ENCODE assay signal across 8 cellular contexts in the genomic region with DNA sequence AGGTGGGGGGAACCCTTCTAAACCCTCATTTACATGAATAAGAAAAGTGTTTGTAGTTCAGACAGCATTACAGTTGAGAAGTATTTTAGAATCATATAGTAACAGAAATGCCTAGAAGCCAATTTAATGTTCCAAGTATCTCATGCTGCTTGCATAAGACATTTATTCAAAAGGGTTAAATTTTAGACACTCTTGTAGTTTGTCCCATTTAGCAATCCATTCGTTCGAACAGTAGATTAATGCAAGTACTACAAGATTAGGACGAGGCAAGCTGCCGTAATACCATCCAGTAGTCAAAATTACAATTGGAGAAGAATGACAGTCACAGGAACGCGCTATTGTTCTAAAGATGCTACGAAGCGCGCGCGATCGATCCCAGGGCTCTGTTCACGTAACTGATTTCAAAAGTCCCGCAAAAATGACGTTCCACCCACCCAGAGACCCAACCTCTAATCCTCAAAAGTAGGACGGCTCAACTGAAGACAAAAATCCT. TPM values are rescaled to one million over a fixed set of nuclear protein-coding genes. Genes with fewer than 3 reads are reported as not detected.
DNase-seq lines count a peak whose midpoint lies in the region; ATAC-seq and TF ChIP-seq lines count a peak whose summit lies in the region.

No MANE protein-coding gene starts in this region.

- no peaks in the 10 kb centered on the region for H4K20me1 ChIP-seq in HCT116 (ENCODE audit: insufficient read depth)

- intact Hi-C loops in HCT116 (cut with micrococcal nuclease), result loop anchor here (5.0 to 10.0 kb wide), 2 partner anchors 187 to 410 kb away; a partner anchor contains a TSS

- CTCF ChIA-PET in HCT116 (lab: Charles Lee), result no interaction called here

- ATAC-seq in GM18519 (IDR thresholded peaks at IDR 0.05; ENCODE audit: low FRiP score, unreplicated experiment) (peak; percentile 24), HCT116 (peak; percentile 57)
- ATAC-seq in activated naive CD8-positive, alpha-beta T cell treated with anti-CD3 and anti-CD28 coated beads, Interleukin-2, amount 50 U/mL, for 24 hours, result peak; percentile 47

- no peaks in the 10 kb centered on the region for H3K27me3 Mint-ChIP-seq in activated naive CD8-positive, alpha-beta T cell treated with anti-CD3 and anti-CD28 coated beads, Interleukin-2, amount 50 U/mL, for 24 hours
- H3K27me3 Mint-ChIP-seq in stimulated activated naive CD8-positive, alpha-beta T cell treated with anti-CD3 and anti-CD28 coated beads, Interleukin-15, Interleukin-2, amounts not matched to agents 100 ng/mL and 50 ng/mL, for 24 hours, result no peaks in the 10 kb centered on the region

- H3K9me3 ChIP-seq in HCT116 (ENCODE audit: control insufficient read depth in 1 of 2, insufficient read depth in 1 of 2, low read depth in 1 of 2, low read length in 2 of 2) (no peaks in the 10 kb centered on the region), iPS-18a (ENCODE audit: control insufficient read depth, low read depth, low read length) (no peaks in the 10 kb centered on the region)

- H3K36me3 ChIP-seq in HCT116 (ENCODE audit: control insufficient read depth in 1 of 2, insufficient read depth in 2 of 2, low read length in 2 of 2), result peaks cover 0 to 4% of the 10 kb centered on the region in 2 experiments; a peak in 1 of 4 replicates
- peaks cover 11% of the 10 kb centered on the region for H3K36me3 ChIP-seq in iPS-18a (ENCODE audit: control insufficient read depth, low read depth, low read length)

- POLR2A ChIA-PET in HCT116 (lab: Charles Lee), result interaction anchor here (0.6 kb wide), 1 partner anchor 729 kb away, joined by 3 read pairs; no protein-coding TSS in a partner anchor

- no peak for TF ChIP-seq POLR2A in HCT116 (IDR thresholded peaks at IDR 0.05; ENCODE audit: borderline replicate concordance, extremely low read depth, insufficient read depth, insufficient read length)

- H3K36me3 Mint-ChIP-seq in activated naive CD8-positive, alpha-beta T cell treated with anti-CD3 and anti-CD28 coated beads, Interleukin-2, amount 50 U/mL, for 24 hours (ENCODE audit: low read depth), result peaks cover 2% of the 10 kb centered on the region
- H3K36me3 Mint-ChIP-seq in stimulated activated naive CD8-positive, alpha-beta T cell treated with anti-CD3 and anti-CD28 coated beads, Interleukin-15, Interleukin-2, amounts not matched to agents 100 ng/mL and 50 ng/mL, for 24 hours (ENCODE audit: low read depth), result peaks cover 12% of the 10 kb centered on the region

- peaks cover 5% of the 10 kb centered on the region; the same call in 1 of the 2 replicates for H3K79me2 ChIP-seq in HCT116 (ENCODE audit: insufficient read depth, low read length)

- H3K27me3 ChIP-seq in HCT116 (ENCODE audit: insufficient read depth, low read length) (no peaks in the 10 kb centered on the region), iPS-18a (ENCODE audit: control insufficient read depth, insufficient read depth, low read length) (no peaks in the 10 kb centered on the region)

- RAD21 ChIA-PET in HCT116 (lab: Charles Lee; ENCODE audit: low non-redundant PET in 1 of 2, low total read pairs in 2 of 2, uncharacterized antibody in 2 of 2, unreplicated experiment in 2 of 2), result no interaction called here

- peaks cover 17% of the 10 kb centered on the region for H3K4me1 Mint-ChIP-seq in activated naive CD8-positive, alpha-beta T cell treated with anti-CD3 and anti-CD28 coated beads, Interleukin-2, amount 50 U/mL, for 24 hours
- H3K4me1 Mint-ChIP-seq in stimulated activated naive CD8-positive, alpha-beta T cell treated with anti-CD3 and anti-CD28 coated beads, Interleukin-15, Interleukin-2, amounts not matched to agents 100 ng/mL and 50 ng/mL, for 24 hours (ENCODE audit: low read depth), result peaks cover 13% of the 10 kb centered on the region

- H3K9ac ChIP-seq in HCT116 (ENCODE audit: low read length), result peak overlapping the region; percentile 84
- H3K9ac ChIP-seq in iPS-18a (ENCODE audit: low read length), result peak overlapping the region; percentile 95

- DNase-seq in HCT116 (ENCODE audit: low read depth, low spot score), result no peak
- DNase-seq in NCI-H1417 treated with DMSO at 0.1 percent for 48 hours (lab: John Stamatoyannopoulos, UW), result peak; percentile 43
- DNase-seq in activated naive CD8-positive, alpha-beta T cell treated with anti-CD3 and anti-CD28 coated beads, Interleukin-2, amount 50 U/mL, for 24 hours, result no peak
- DNase-seq in foreskin melanocyte, result no peak
- DNase-seq in iPS-NIHi7 (ENCODE audit: extremely low spot score), result no peak

- no peak for TF ChIP-seq CTCF in HCT116 (IDR thresholded peaks at IDR 0.05 in 2 of 3, conservative IDR thresholded peaks at IDR 0.05 in 1 of 3; ENCODE audit: borderline replicate concordance in 1 of 3, insufficient read depth in 1 of 3, low read depth in 2 of 3, low read length in 2 of 3)

- H3K4me1 ChIP-seq in HCT116 (ENCODE audit: control insufficient read depth in 1 of 2, insufficient read depth in 2 of 2, low read length in 2 of 2), result peaks cover 4 to 13% of the 10 kb centered on the region in 2 experiments
- no peaks in the 10 kb centered on the region for H3K4me1 ChIP-seq in iPS-18a (ENCODE audit: control insufficient read depth, low read depth, low read length)

- TSS peak; percentile 82 for BruUV-seq in HCT116 (replicated peaks; lab: Mats Ljungman, UMichigan)

- H3K27ac ChIP-seq in HCT116 (ENCODE audit: low read depth, low read length), result peak overlapping the region; percentile 64
- peak overlapping the region; percentile 94 for H3K27ac ChIP-seq in iPS-18a (ENCODE audit: low read length)

- peak overlapping the region; percentile 78 for H3K4me2 ChIP-seq in HCT116 (ENCODE audit: low read length)

- H3K4me3 ChIP-seq in HCT116 (replicated peaks in 1 of 2; ENCODE audit: low read depth in 1 of 2, low read length in 2 of 2), result peak overlapping the region; percentile 71 to 90
- peak overlapping the region; percentile 100 for H3K4me3 ChIP-seq in iPS-18a (ENCODE audit: low read length)

- H3K27ac Mint-ChIP-seq in activated naive CD8-positive, alpha-beta T cell treated with anti-CD3 and anti-CD28 coated beads, Interleukin-2, amount 50 U/mL, for 24 hours, result peak overlapping the region; percentile 93
- peak overlapping the region; percentile 85 for H3K27ac Mint-ChIP-seq in stimulated activated naive CD8-positive, alpha-beta T cell treated with anti-CD3 and anti-CD28 coated beads, Interleukin-15, Interleukin-2, amounts not matched to agents 100 ng/mL and 50 ng/mL, for 24 hours

- peak overlapping the region; percentile 95 for H3K4me3 Mint-ChIP-seq in activated naive CD8-positive, alpha-beta T cell treated with anti-CD3 and anti-CD28 coated beads, Interleukin-2, amount 50 U/mL, for 24 hours
- H3K4me3 Mint-ChIP-seq in stimulated activated naive CD8-positive, alpha-beta T cell treated with anti-CD3 and anti-CD28 coated beads, Interleukin-15, Interleukin-2, amounts not matched to agents 100 ng/mL and 50 ng/mL, for 24 hours, result peak overlapping the region; percentile 86

- no peaks in the 10 kb centered on the region for H3K9me3 Mint-ChIP-seq in activated naive CD8-positive, alpha-beta T cell treated with anti-CD3 and anti-CD28 coated beads, Interleukin-2, amount 50 U/mL, for 24 hours
- H3K9me3 Mint-ChIP-seq in stimulated activated naive CD8-positive, alpha-beta T cell treated with anti-CD3 and anti-CD28 coated beads, Interleukin-15, Interleukin-2, amounts not matched to agents 100 ng/mL and 50 ng/mL, for 24 hours, result no peaks in the 10 kb centered on the region

- no peaks in the 10 kb centered on the region for H3K9me2 ChIP-seq in HCT116 (ENCODE audit: insufficient read depth)

- TF ChIP-seq RAD21 in HCT116 (IDR thresholded peaks at IDR 0.05; ENCODE audit: low read depth), result no peak

- peak overlapping the region; percentile 28 for H2AFZ ChIP-seq in HCT116 (ENCODE audit: low read depth, low read length, poor library complexity, severe bottlenecking)

TF ChIP-seq in HCT116, 20 proteins besides CTCF, POLR2A, EP300 and RAD21 (continues in another document):
- TF ChIP-seq, protein P1, sequence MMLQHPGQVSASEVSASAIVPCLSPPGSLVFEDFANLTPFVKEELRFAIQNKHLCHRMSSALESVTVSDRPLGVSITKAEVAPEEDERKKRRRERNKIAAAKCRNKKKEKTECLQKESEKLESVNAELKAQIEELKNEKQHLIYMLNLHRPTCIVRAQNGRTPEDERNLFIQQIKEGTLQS (IDR thresholded peaks at IDR 0.05), result no peak
- TF ChIP-seq FOSL1 (IDR thresholded peaks at IDR 0.05; ENCODE audit: low read depth) (no peak), ZFX (IDR thresholded peaks at IDR 0.05) (no peak), SIN3A (IDR thresholded peaks at IDR 0.05; ENCODE audit: low read depth) (peak; percentile 61; the same call in 1 of the 2 replicates), JUND (IDR thresholded peaks at IDR 0.05) (no peak), TCF7L2 (IDR thresholded peaks at IDR 0.05; ENCODE audit: borderline replicate concordance, extremely low read depth, insufficient read depth, insufficient read length) (no peak), SRF (IDR thresholded peaks at IDR 0.05; ENCODE audit: low read depth) (no peak)
- TF ChIP-seq, protein P2, sequence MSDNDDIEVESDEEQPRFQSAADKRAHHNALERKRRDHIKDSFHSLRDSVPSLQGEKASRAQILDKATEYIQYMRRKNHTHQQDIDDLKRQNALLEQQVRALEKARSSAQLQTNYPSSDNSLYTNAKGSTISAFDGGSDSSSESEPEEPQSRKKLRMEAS (IDR thresholded peaks at IDR 0.05), result no peak

RNA-seq across cellular contexts. Expression of a gene that starts 1.2 kb away (rescaled TPM):
- total RNA-seq in HCT116 (2021; ENCODE audit: unreplicated experiment), result 29.4 TPM
- 11.1 and 14.3 TPM in 2 replicates for polyA plus RNA-seq in HCT116 (2012)

RNA-seq across cellular contexts. Expression of a gene that starts 56.3 kb away (rescaled TPM):
- 0.32 TPM for total RNA-seq in HCT116 (2021; ENCODE audit: unreplicated experiment)
- polyA plus RNA-seq in HCT116 (2012), result not detected in 2 replicates
